Comparison of ENCODE assay signal across 18 cellular contexts in the genomic region with DNA sequence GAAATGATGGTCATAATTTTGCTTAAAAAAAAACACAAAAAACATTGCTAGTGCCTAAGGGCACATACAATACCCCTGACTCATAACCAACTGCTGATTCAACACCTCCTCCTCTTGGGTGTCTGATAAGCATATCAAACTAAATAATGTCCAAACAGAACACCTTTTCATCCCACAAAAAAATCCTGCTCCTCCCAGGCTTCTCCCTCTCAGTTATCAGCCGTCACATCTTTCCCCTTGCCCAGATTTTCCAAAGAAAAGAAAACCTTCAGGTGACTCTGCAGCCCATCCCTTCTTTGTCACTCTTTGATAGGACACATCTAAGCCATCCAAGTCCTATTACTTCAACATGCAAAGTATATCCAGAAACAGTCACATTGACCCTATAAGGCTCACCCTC. TPM values are rescaled to one million over a fixed set of nuclear protein-coding genes. Genes with fewer than 3 reads are reported as not detected.
DNase-seq lines count a peak whose midpoint lies in the region; ATAC-seq and TF ChIP-seq lines count a peak whose summit lies in the region.
"Had no signal": no experiment of that assay in that cellular context is flagged by ENCODE, and none has a peak within 500 bp of the region (broad histone marks: within the 10 kb centered on the region; RNA-seq: fewer than 3 reads in every experiment).

No MANE protein-coding gene starts in this region.

- H4K91ac ChIP-seq in mesenchymal stem cell (ENCODE audit: low read length): no peak overlapping the region

- no peak overlapping the region for H4K8ac ChIP-seq in mesenchymal stem cell (ENCODE audit: low read length)

- intact Hi-C loops in dorsolateral prefrontal cortex (cut with DNase I): no loop called here

- no peak overlapping the region for H3K14ac ChIP-seq in mesenchymal stem cell (ENCODE audit: low read length in 2 of 2)

- no peak overlapping the region for H3K23ac ChIP-seq in mesenchymal stem cell (ENCODE audit: low read length in 2 of 2)

- no peak overlapping the region for H2BK5ac ChIP-seq in mesenchymal stem cell (ENCODE audit: low read depth, low read length, poor library complexity, severe bottlenecking)

- in situ Hi-C loops in brain microvascular endothelial cell (cut with HindIII; ENCODE audit: low pct_ligation_motif_present, low sequenced_read_pairs): no loop called here

- TF ChIP-seq CTCF in brain microvascular endothelial cell (IDR thresholded peaks at IDR 0.05; ENCODE audit: low read depth, low read length, missing control alignments) (no peak), dorsolateral prefrontal cortex (IDR thresholded peaks at IDR 0.05 in 54 of 56, conservative IDR thresholded peaks at IDR 0.05 in 2 of 56; ENCODE audit: low read depth in 1 of 56, partially characterized antibody in 56 of 56) (no peak)

- H2BK120ac ChIP-seq in mesenchymal stem cell (ENCODE audit: low read depth, low read length): no peak overlapping the region

- H3K9me3 ChIP-seq in mesenchymal stem cell (ENCODE audit: control insufficient read depth, low read length): no peaks in the 10 kb centered on the region
- H3K9me3 ChIP-seq: body of pancreas, left lung, right atrium auricular region, stomach, upper lobe of right lung had no signal

- H3K9ac ChIP-seq in mesenchymal stem cell (ENCODE audit: low read length): no peak overlapping the region

- H3K4ac ChIP-seq in mesenchymal stem cell (ENCODE audit: low read depth in 1 of 2, low read length in 2 of 2): no peak overlapping the region

- no peak overlapping the region for H3K4me3 ChIP-seq in brain microvascular endothelial cell (ENCODE audit: low read depth, low read length)
- no peak overlapping the region for H3K4me3 ChIP-seq in mesenchymal stem cell (ENCODE audit: insufficient read depth in 1 of 2, low read depth in 1 of 2, low read length in 2 of 2)
- H3K4me3 ChIP-seq in dorsolateral prefrontal cortex: no peak overlapping the region
- H3K4me3 ChIP-seq: body of pancreas, left lung, right atrium auricular region, stomach, upper lobe of right lung had no signal

- peak overlapping the region; percentile 94 for H2AK5ac ChIP-seq in mesenchymal stem cell (ENCODE audit: low read length, severe bottlenecking)

- WGBS in mesenchymal stem cell: 73% methylated on average over 1 of the region's 1 CpG

- H3K18ac ChIP-seq in mesenchymal stem cell (ENCODE audit: low read depth in 1 of 2, low read length in 2 of 2): peak overlapping the region in 1 of 2 experiments; percentile 14

- no peak overlapping the region for H2AFZ ChIP-seq in mesenchymal stem cell (ENCODE audit: low read depth, low read length)

- H3K27me3 ChIP-seq in brain microvascular endothelial cell (replicated peaks): no peaks in the 10 kb centered on the region
- H3K27me3 ChIP-seq in mesenchymal stem cell (ENCODE audit: control insufficient read depth in 1 of 2, insufficient read depth in 1 of 2, low read length in 2 of 2): no peaks in the 10 kb centered on the region
- H3K27me3 ChIP-seq in dorsolateral prefrontal cortex: no peaks in the 10 kb centered on the region
- H3K27me3 ChIP-seq: body of pancreas, left lung, right atrium auricular region, stomach, upper lobe of right lung had no signal

- peaks cover 21% of the 10 kb centered on the region for H3K4me1 ChIP-seq in mesenchymal stem cell (ENCODE audit: control insufficient read depth, insufficient read depth, low read depth, low read length)
- H3K4me1 ChIP-seq: left lung, right atrium auricular region, stomach, upper lobe of right lung had no signal

- no peak for ATAC-seq in GM21576 (IDR thresholded peaks at IDR 0.05; ENCODE audit: unreplicated experiment)
- ATAC-seq: activated T-cell treated with anti-CD3 and anti-CD28 coated beads, Interleukin-2, amount 50 U/mL, for 72 hours; body of pancreas; left lung; upper lobe of right lung had no signal

- H3K79me1 ChIP-seq in mesenchymal stem cell (replicated peaks; ENCODE audit: low read length, poor library complexity, severe bottlenecking): peaks cover 20% of the 10 kb centered on the region

- H3K27ac ChIP-seq in brain microvascular endothelial cell: no peak overlapping the region
- H3K27ac ChIP-seq in mesenchymal stem cell (ENCODE audit: low read length, poor library complexity, severe bottlenecking): peak overlapping the region; percentile 95
- no peak overlapping the region for H3K27ac ChIP-seq in dorsolateral prefrontal cortex
- H3K27ac ChIP-seq: body of pancreas, left lung, right atrium auricular region, stomach, upper lobe of right lung had no signal

- no peak overlapping the region for H2BK12ac ChIP-seq in mesenchymal stem cell (ENCODE audit: low read length in 2 of 2)

- H3K4me2 ChIP-seq in mesenchymal stem cell (ENCODE audit: low read length, poor library complexity, severe bottlenecking): no peak overlapping the region

- H3K36me3 ChIP-seq in brain microvascular endothelial cell (replicated peaks) (no peaks in the 10 kb centered on the region), mesenchymal stem cell (ENCODE audit: control insufficient read depth in 1 of 2, insufficient read depth in 2 of 2, low read depth in 1 of 2, low read length in 2 of 2) (peaks cover 0 to 8% of the 10 kb centered on the region in 2 experiments)
- H3K36me3 ChIP-seq: left lung, right atrium auricular region, stomach, upper lobe of right lung had no signal

- peak; percentile 80 for DNase-seq in ELR (ENCODE audit: low read depth)
- DNase-seq in NCI-H226: peak; percentile 56
- peak; percentile 18 for DNase-seq in brain microvascular endothelial cell
- no peak for DNase-seq in mesenchymal stem cell
- DNase-seq in dorsolateral prefrontal cortex: no peak
- DNase-seq in SHP77 treated with DMSO at 0.1 percent for 48 hours (lab: John Stamatoyannopoulos, UW): no peak
- no peak for DNase-seq in NCI-H2081 (lab: John Stamatoyannopoulos, UW)
- DNase-seq: activated CD4-positive, CD25-positive, alpha-beta regulatory T cell; activated CD8-positive, alpha-beta memory T cell treated with anti-CD3 and anti-CD28 coated beads for 24 hours; activated T-cell treated with anti-CD3 and anti-CD28 coated beads, Interleukin-2, amount 50 U/mL, for 72 hours; body of pancreas; left lung; NCI-H187 treated with DMSO at 0.1 percent for 48 hours; nucleus accumbens; stomach; upper lobe of right lung had no signal

- H2BK15ac ChIP-seq in mesenchymal stem cell (ENCODE audit: low read depth, poor library complexity, severe bottlenecking): peak overlapping the region; percentile 35

RNA-seq across cellular contexts. Expression of a gene that starts 46.9 kb away (rescaled TPM):
- polyA plus RNA-seq in mesenchymal stem cell (2013, experiment 1 of 2): 95.0 TPM
- 95.6 TPM for polyA plus RNA-seq in mesenchymal stem cell (2013, experiment 2 of 2)
- total RNA-seq in dorsolateral prefrontal cortex: 10 to 100 TPM in 42 of 120 experiments, 1 to 10 TPM in 78; 4.4 to 22.5 (median 9.2) TPM

Comparison
In these comparisons a context has a peak if more than half of its experiments do, and no peak if none do; other contexts are left out.
1. DNase-seq: peak in ELR (single experiment), NCI-H226 (single experiment) and brain microvascular endothelial cell (single experiment); none in mesenchymal stem cell (single experiment), dorsolateral prefrontal cortex (0 of 10), SHP77 treated with DMSO at 0.1 percent for 48 hours (single experiment) and NCI-H2081 (0 of 2).